In genomic region chr18:58624011-58624410, GRCh38 we compare ENCODE assay signal across 16 cellular contexts. TPM values are rescaled to one million over a fixed set of nuclear protein-coding genes. Genes with fewer than 3 reads are reported as not detected.
A peak's percentile ranks its signal among the peaks of the same experiment; 100 is the strongest.
DNase-seq lines count a peak whose midpoint lies in the region; ATAC-seq, FAIRE-seq and TF ChIP-seq lines count a peak whose summit lies in the region.
"Had no signal": no experiment of that assay in that cellular context is flagged by ENCODE, and none has a peak within 500 bp of the region (broad histone marks: within the 10 kb centered on the region; RNA-seq: fewer than 3 reads in every experiment).

No MANE protein-coding gene starts in this region.

- H3K4me3 Mint-ChIP-seq in activated CD4-positive, alpha-beta memory T cell treated with anti-CD3 and anti-CD28 coated beads, Interleukin-2, amount 10 ng/mL, durations not matched to agents 7 days and 5 days = no peak overlapping the region

- 62% methylated on average over 6 of the region's 6 CpGs for WGBS in HepG2 (ENCODE audit: low lambda C conversion rate)
- WGBS in right lobe of liver (ENCODE audit: insufficient coverage, low coverage, low lambda C conversion rate, missing lambda C conversion rate) = 71% methylated on average over 3 of the region's 6 CpGs

- no peaks in the 10 kb centered on the region for H3K79me2 ChIP-seq in HepG2 (ENCODE audit: insufficient read depth, low read length)

- H4K20me1 ChIP-seq in HepG2 (ENCODE audit: insufficient read depth, low read length) = no peaks in the 10 kb centered on the region

- no peak overlapping the region for H2AFZ ChIP-seq in HepG2 (ENCODE audit: low read length)

- no peak for FAIRE-seq in HepG2 (lab: Jason Lieb, UNC)
- FAIRE-seq: GM12878 had no signal

- in situ Hi-C loops in HepG2 (cut with HindIII; ENCODE audit: extremely low pct_ligation_motif_present, low pct_unique_long_range_greater_than_20kb) = no loop called here

- no peak for TF ChIP-seq RAD21 in HepG2 (CRISPR knock-in tag; IDR thresholded peaks at IDR 0.05)

- H3K27me3 ChIP-seq in HepG2 (ENCODE audit: control insufficient read depth in 1 of 2, insufficient read depth in 2 of 2, low read length in 2 of 2) (peaks cover 1 to 26% of the 10 kb centered on the region in 2 experiments; a peak in 2 of 5 replicates), right lobe of liver (no peaks in the 10 kb centered on the region)

- H3K36me3 ChIP-seq in HepG2 (replicated peaks in 1 of 2; ENCODE audit: control insufficient read depth in 1 of 2, insufficient read depth in 2 of 2, low read length in 2 of 2) (no peaks in the 10 kb centered on the region), right lobe of liver (no peaks in the 10 kb centered on the region)

- H3K4me3 ChIP-seq in HepG2 (replicated peaks in 1 of 3; ENCODE audit: insufficient read depth in 1 of 3, low read depth in 2 of 3, low read length in 3 of 3) (no peak overlapping the region), right lobe of liver (no peak overlapping the region)
- H3K4me3 ChIP-seq: GM12878 had no signal

- H3K4me2 ChIP-seq in HepG2 (ENCODE audit: low read depth, low read length) = peak overlapping the region; percentile 14; the same call in 1 of the 2 replicates

- H3K4me1 ChIP-seq in HepG2 (ENCODE audit: insufficient read depth, low read length) (peaks cover 18% of the 10 kb centered on the region), right lobe of liver (no peaks in the 10 kb centered on the region)

- H3K27ac ChIP-seq in HepG2 (ENCODE audit: extremely low read length, insufficient read depth, low read length) (no peak overlapping the region), right lobe of liver (no peak overlapping the region)

- CTCF ChIA-PET in HepG2 (lab: Yijun Ruan, JAX; ENCODE audit: low intra/inter-chr PET ratio, low total read pairs) = no interaction called here
- CTCF ChIA-PET in activated CD4-positive, alpha-beta memory T cell treated with anti-CD3 and anti-CD28 coated beads, Interleukin-2, amount 10 ng/mL, durations not matched to agents 7 days and 5 days (lab: Charles Lee) = interaction anchor here (0.7 kb wide), 1 partner anchor 443 kb away, joined by 5 read pairs; no protein-coding TSS in a partner anchor

- H3K9me3 Mint-ChIP-seq in activated CD4-positive, alpha-beta memory T cell treated with anti-CD3 and anti-CD28 coated beads, Interleukin-2, amount 10 ng/mL, durations not matched to agents 7 days and 5 days = peaks cover 4% of the 10 kb centered on the region

- POLR2A ChIA-PET in HepG2 (lab: Yijun Ruan, JAX) = no interaction called here
- POLR2A ChIA-PET in activated CD4-positive, alpha-beta memory T cell treated with anti-CD3 and anti-CD28 coated beads, Interleukin-2, amount 10 ng/mL, durations not matched to agents 7 days and 5 days (lab: Charles Lee) = no interaction called here

- H3K9me3 ChIP-seq in HepG2 (ENCODE audit: low read length) (no peaks in the 10 kb centered on the region), right lobe of liver (no peaks in the 10 kb centered on the region)

- TF ChIP-seq CTCF in HepG2 (CRISPR knock-in tag; IDR thresholded peaks at IDR 0.05) (no peak), right lobe of liver (IDR thresholded peaks at IDR 0.05) (no peak)

- H3K27ac Mint-ChIP-seq in activated CD4-positive, alpha-beta memory T cell treated with anti-CD3 and anti-CD28 coated beads, Interleukin-2, amount 10 ng/mL, durations not matched to agents 7 days and 5 days = no peak overlapping the region

- peaks cover 10% of the 10 kb centered on the region for H3K27me3 Mint-ChIP-seq in activated CD4-positive, alpha-beta memory T cell treated with anti-CD3 and anti-CD28 coated beads, Interleukin-2, amount 10 ng/mL, durations not matched to agents 7 days and 5 days

- DNase-seq in HepG2 (ENCODE audit: low spot score) (no peak), right lobe of liver (no peak), Right ventricle myocardium superior (no peak), islet precursor cell (peak; percentile 29), NCI-H510A (lab: John Stamatoyannopoulos, UW) (no peak), anterior cingulate cortex (lab: John Stamatoyannopoulos, UW) (no peak)
- DNase-seq in activated CD4-positive, alpha-beta memory T cell treated with anti-CD3 and anti-CD28 coated beads, Interleukin-2, amount 10 ng/mL, durations not matched to agents 7 days and 5 days = no peak
- DNase-seq: C1 segment of cervical spinal cord; DMS153; KBM-7; NCI-H1048; NCI-H2227 treated with DMSO at 0.1 percent for 48 hours; NCI-H69; NK-92 treated with Interleukin-12 subunit alpha and Interleukin-12 subunit beta, amount 100 ng/mL, for 24 hours had no signal

- ATAC-seq in HepG2 (no peak), right lobe of liver (no peak), Right ventricle myocardium superior (ENCODE audit: poor library complexity) (peak; percentile 54), GM21515 (IDR thresholded peaks at IDR 0.05; ENCODE audit: unreplicated experiment) (no peak)
- ATAC-seq: GM12878 had no signal

- TF ChIP-seq EP300 in HepG2 (IDR thresholded peaks at IDR 0.05; ENCODE audit: low read depth in 2 of 2, low read length in 2 of 2) (no peak), HepG2 (CRISPR knock-in tag; IDR thresholded peaks at IDR 0.05; ENCODE audit: borderline replicate concordance) (no peak)

- H3K36me3 Mint-ChIP-seq in activated CD4-positive, alpha-beta memory T cell treated with anti-CD3 and anti-CD28 coated beads, Interleukin-2, amount 10 ng/mL, durations not matched to agents 7 days and 5 days (ENCODE audit: low read depth) = no peaks in the 10 kb centered on the region

- peaks cover 6% of the 10 kb centered on the region for H3K4me1 Mint-ChIP-seq in activated CD4-positive, alpha-beta memory T cell treated with anti-CD3 and anti-CD28 coated beads, Interleukin-2, amount 10 ng/mL, durations not matched to agents 7 days and 5 days

- no peak for TF ChIP-seq POLR2A in HepG2 (IDR thresholded peaks at IDR 0.05; ENCODE audit: insufficient read depth in 1 of 2, low read depth in 2 of 2, low read length in 2 of 2)
- no peak for TF ChIP-seq POLR2A in right lobe of liver (IDR thresholded peaks at IDR 0.05)

- BruUV-seq in HepG2 (replicated peaks; lab: Mats Ljungman, UMichigan) = no TSS peak

- intact Hi-C loops in HepG2 (cut with micrococcal nuclease; ENCODE audit: unreplicated experiment) = no loop called here
- intact Hi-C loops in right lobe of liver (cut with DNase I) = no loop called here
- intact Hi-C loops in Right ventricle myocardium superior (cut with DNase I) = no loop called here

- H3K9ac ChIP-seq in HepG2 (ENCODE audit: insufficient read depth, low read depth, low read length) = no peak overlapping the region

RNA-seq across cellular contexts. Expression of gene ALPK2, which starts 4.9 kb away (rescaled TPM):
- total RNA-seq in HepG2 (2016; rRNA removed; fragmentation: Illumina TruSeq; extraction: Trizol) (0.21 and 0.31 TPM in 2 replicates), right lobe of liver (10 to 100 TPM in 3 of 6 experiments, 1 to 10 TPM in 2, under 1 TPM in 1; 0.66 to 27.9 (median 8.4) TPM), Right ventricle myocardium superior (216 TPM)
- 0.09 and 0.10 TPM in 2 replicates for total RNA-seq in HepG2 (2016; cell fraction: cytosol; rRNA removed; fragmentation: Illumina TruSeq; extraction: Trizol; ENCODE audit: low read depth)
- total RNA-seq in HepG2 (2016; cell fraction: insoluble cytoplasmic fraction; rRNA removed; fragmentation: Illumina TruSeq; extraction: Trizol) = 0.21 and 0.24 TPM in 2 replicates
- 0.06 and 0.07 TPM in 2 replicates for total RNA-seq in HepG2 (2016; cell fraction: membrane; rRNA removed; fragmentation: Illumina TruSeq; extraction: Trizol)
- 0.75 and 1.1 TPM in 2 replicates for total RNA-seq in HepG2 (2016; cell fraction: nucleus; rRNA removed; fragmentation: Illumina TruSeq; extraction: Trizol)
- polyA plus RNA-seq in HepG2 (2011; rRNA removed) = 2.4 and 3.9 TPM in 2 replicates
- 1.0 and 1.5 TPM in 2 replicates for polyA plus RNA-seq in HepG2 (2011; cell fraction: cytosol; rRNA removed)
- 9.1 and 12.8 TPM in 2 replicates for polyA plus RNA-seq in HepG2 (2011; cell fraction: nucleus; rRNA removed)
- 5.6 and 9.2 TPM in 2 replicates for polyA plus RNA-seq in HepG2 (2012)
- 0.05 and 0.07 TPM in 2 replicates for polyA plus RNA-seq in HepG2 (2016; cell fraction: cytosol; fragmentation: Illumina TruSeq; extraction: Trizol; ENCODE audit: low read depth)
- polyA plus RNA-seq in HepG2 (2016; cell fraction: insoluble cytoplasmic fraction; fragmentation: Illumina TruSeq; extraction: Trizol; ENCODE audit: low read depth) = 0.13 and 0.22 TPM in 2 replicates
- polyA plus RNA-seq in HepG2 (2016; cell fraction: membrane; fragmentation: Illumina TruSeq; extraction: Trizol; ENCODE audit: low read depth) = 0.09 and 0.14 TPM in 2 replicates
- polyA plus RNA-seq in HepG2 (2016; cell fraction: nucleus; fragmentation: Illumina TruSeq; extraction: Trizol; ENCODE audit: insufficient read depth, low read depth) = 0.51 and 1.2 TPM in 2 replicates
- polyA minus RNA-seq in HepG2 (2011; rRNA and poly(A)+ RNA removed; ENCODE audit: low replicate concordance) = 0.21 and 2.9 TPM in 2 replicates
- 1.4 and 2.6 TPM in 2 replicates for polyA minus RNA-seq in HepG2 (2011; cell fraction: cytosol; rRNA and poly(A)+ RNA removed)
- polyA minus RNA-seq in HepG2 (2011; cell fraction: nucleus; rRNA and poly(A)+ RNA removed) = 24.1 and 33.8 TPM in 2 replicates
- total RNA-seq in activated CD4-positive, alpha-beta memory T cell treated with anti-CD3 and anti-CD28 coated beads, Interleukin-2, amount 10 ng/mL, durations not matched to agents 7 days and 5 days = under 1 TPM; 0.18 TPM

RNA-seq across cellular contexts. Expression of gene MALT1, which starts 47.3 kb away (rescaled TPM):
- total RNA-seq in HepG2 (2016; rRNA removed; fragmentation: Illumina TruSeq; extraction: Trizol) (43.9 and 58.3 TPM in 2 replicates), right lobe of liver (10 to 100 TPM in 3 of 6 experiments, 1 to 10 TPM in 3; 9.2 to 16.0 (median 10.2) TPM), Right ventricle myocardium superior (10.2 TPM)
- 12.6 and 16.9 TPM in 2 replicates for total RNA-seq in HepG2 (2016; cell fraction: cytosol; rRNA removed; fragmentation: Illumina TruSeq; extraction: Trizol; ENCODE audit: low read depth)
- 42.4 and 58.8 TPM in 2 replicates for total RNA-seq in HepG2 (2016; cell fraction: insoluble cytoplasmic fraction; rRNA removed; fragmentation: Illumina TruSeq; extraction: Trizol)
- total RNA-seq in HepG2 (2016; cell fraction: membrane; rRNA removed; fragmentation: Illumina TruSeq; extraction: Trizol) = 24.9 and 27.8 TPM in 2 replicates
- total RNA-seq in HepG2 (2016; cell fraction: nucleus; rRNA removed; fragmentation: Illumina TruSeq; extraction: Trizol) = 42.9 and 45.6 TPM in 2 replicates
- 58.7 and 89.0 TPM in 2 replicates for polyA plus RNA-seq in HepG2 (2011; rRNA removed)
- 25.9 and 33.0 TPM in 2 replicates for polyA plus RNA-seq in HepG2 (2011; cell fraction: cytosol; rRNA removed)
- polyA plus RNA-seq in HepG2 (2011; cell fraction: nucleus; rRNA removed) = 93.3 and 107 TPM in 2 replicates
- polyA plus RNA-seq in HepG2 (2012) = 35.2 and 39.1 TPM in 2 replicates
- 4.8 and 5.1 TPM in 2 replicates for polyA plus RNA-seq in HepG2 (2016; cell fraction: cytosol; fragmentation: Illumina TruSeq; extraction: Trizol; ENCODE audit: low read depth)
- 31.6 and 31.8 TPM in 2 replicates for polyA plus RNA-seq in HepG2 (2016; cell fraction: insoluble cytoplasmic fraction; fragmentation: Illumina TruSeq; extraction: Trizol; ENCODE audit: low read depth)
- 8.4 and 9.1 TPM in 2 replicates for polyA plus RNA-seq in HepG2 (2016; cell fraction: membrane; fragmentation: Illumina TruSeq; extraction: Trizol; ENCODE audit: low read depth)
- 36.3 and 37.2 TPM in 2 replicates for polyA plus RNA-seq in HepG2 (2016; cell fraction: nucleus; fragmentation: Illumina TruSeq; extraction: Trizol; ENCODE audit: insufficient read depth, low read depth)
- polyA minus RNA-seq in HepG2 (2011; rRNA and poly(A)+ RNA removed; ENCODE audit: low replicate concordance) = 20.1 and 50.7 TPM in 2 replicates
- 50.6 and 52.2 TPM in 2 replicates for polyA minus RNA-seq in HepG2 (2011; cell fraction: cytosol; rRNA and poly(A)+ RNA removed)
- 154 and 172 TPM in 2 replicates for polyA minus RNA-seq in HepG2 (2011; cell fraction: nucleus; rRNA and poly(A)+ RNA removed)
- 10 to 100 TPM; 41.0 to 43.0 TPM for total RNA-seq in activated CD4-positive, alpha-beta memory T cell treated with anti-CD3 and anti-CD28 coated beads, Interleukin-2, amount 10 ng/mL, durations not matched to agents 7 days and 5 days
